In genomic region chr1:201941420-201942128, GRCh38 we compare ENCODE assay signal across 1 cellular context.
A peak's percentile ranks its signal among the peaks of the same experiment; 100 is the strongest.
TF ChIP-seq lines count a peak whose summit lies in the region.

No MANE protein-coding gene starts in this region.

TF ChIP-seq in K562, 482 proteins besides CTCF, POLR2A, EP300 and RAD21 (continued from another document and continues in another):
- TF ChIP-seq HNRNPH1 (optimal IDR thresholded peaks at IDR 0.05; ENCODE audit: low read depth, low read length) (no peak), STAT5A (IDR thresholded peaks at IDR 0.05; ENCODE audit: borderline replicate concordance, low read length) (no peak), ZNF239 (CRISPR knock-in tag; IDR thresholded peaks at IDR 0.05) (no peak), ZNF395 (CRISPR knock-in tag; IDR thresholded peaks at IDR 0.05) (peak; percentile 84), PHF8 (IDR thresholded peaks at IDR 0.05; ENCODE audit: borderline replicate concordance, low read length) (peak; percentile 32; the same call in 1 of the 2 replicates), TAF1 (IDR thresholded peaks at IDR 0.05; ENCODE audit: control insufficient read depth, extremely low read depth, insufficient read depth, low read length, severe bottlenecking) (peak; percentile 68), SRSF3 (IDR thresholded peaks at IDR 0.05; ENCODE audit: insufficient read depth, low read length) (no peak), MAX (CRISPR knock-in tag; IDR thresholded peaks at IDR 0.05) (no peak; the same call in 1 of the 2 replicates), TEAD4 (IDR thresholded peaks at IDR 0.05; ENCODE audit: low read length) (peak; percentile 42; the same call in 1 of the 2 replicates), TEAD4 (CRISPR knock-in tag; IDR thresholded peaks at IDR 0.05; ENCODE audit: borderline replicate concordance) (no peak), GTF2A2 (tag; IDR thresholded peaks at IDR 0.05) (no peak), ZNF263 (CRISPR knock-in tag; IDR thresholded peaks at IDR 0.05; ENCODE audit: borderline replicate concordance) (no peak), ELK3 (CRISPR knock-in tag; IDR thresholded peaks at IDR 0.05) (no peak), ZNF143 (CRISPR knock-in tag; IDR thresholded peaks at IDR 0.05) (no peak), ZMIZ1 (IDR thresholded peaks at IDR 0.05; ENCODE audit: low read depth in 2 of 2, low read length in 2 of 2) (no peak), KAT7 (CRISPR knock-in tag; IDR thresholded peaks at IDR 0.05; ENCODE audit: borderline replicate concordance) (no peak), HLTF (IDR thresholded peaks at IDR 0.05) (no peak), ETV1 (tag; conservative IDR thresholded peaks at IDR 0.05; ENCODE audit: low read depth) (no peak), STAG1 (CRISPR knock-in tag; IDR thresholded peaks at IDR 0.05; ENCODE audit: borderline replicate concordance) (no peak), ELF1 (tag; IDR thresholded peaks at IDR 0.05) (no peak), KAT2B (IDR thresholded peaks at IDR 0.05; ENCODE audit: low read depth, low read length) (no peak), ATF2 (CRISPR knock-in tag; IDR thresholded peaks at IDR 0.05) (no peak), PATZ1 (CRISPR knock-in tag; IDR thresholded peaks at IDR 0.05; ENCODE audit: borderline replicate concordance) (no peak), NR4A1 (CRISPR knock-in tag; IDR thresholded peaks at IDR 0.05) (0 out of 2 replicates have a peak, but pooled peaks have one; percentile 67), NR4A1 (tag; IDR thresholded peaks at IDR 0.05) (peak; percentile 79; the same call in 1 of the 2 replicates), BRF1 (IDR thresholded peaks at IDR 0.05; ENCODE audit: borderline replicate concordance, extremely low read depth, insufficient read length) (no peak), SREBF1 (IDR thresholded peaks at IDR 0.05; ENCODE audit: borderline replicate concordance, low read depth, low read length) (no peak), ZNF586 (CRISPR knock-in tag; conservative IDR thresholded peaks at IDR 0.05) (no peak), POLR3A (IDR thresholded peaks at IDR 0.05; ENCODE audit: borderline replicate concordance, extremely low read depth, insufficient read depth, insufficient read length) (no peak), MBD1 (CRISPR knock-in tag; IDR thresholded peaks at IDR 0.05) (no peak), ZSCAN29 (IDR thresholded peaks at IDR 0.05) (peak; percentile 55; the same call in 1 of the 2 replicates), RNF219 (CRISPR knock-in tag; IDR thresholded peaks at IDR 0.05) (no peak), ZNF408 (CRISPR knock-in tag; IDR thresholded peaks at IDR 0.05; ENCODE audit: low read depth) (no peak), ATF7 (IDR thresholded peaks at IDR 0.05) (peak; percentile 36; the same call in 1 of the 2 replicates), SAP30 (IDR thresholded peaks at IDR 0.05; ENCODE audit: borderline replicate concordance, insufficient read depth, low read depth, low read length, poor library complexity, severe bottlenecking) (no peak), BCL6 (CRISPR knock-in tag; IDR thresholded peaks at IDR 0.05) (no peak), NR1H2 (CRISPR knock-in tag; IDR thresholded peaks at IDR 0.05) (no peak), NUFIP1 (IDR thresholded peaks at IDR 0.05; ENCODE audit: partially characterized antibody) (no peak), HNRNPL (IDR thresholded peaks at IDR 0.05; ENCODE audit: low read depth, low read length) (no peak), L3MBTL2 (IDR thresholded peaks at IDR 0.05) (peak; percentile 77), KLF6 (CRISPR knock-in tag; IDR thresholded peaks at IDR 0.05; ENCODE audit: borderline replicate concordance) (no peak), NFIX (CRISPR knock-in tag; IDR thresholded peaks at IDR 0.05; ENCODE audit: low read depth) (no peak), ZNF224 (CRISPR knock-in tag; IDR thresholded peaks at IDR 0.05) (no peak), MTA1 (IDR thresholded peaks at IDR 0.05; ENCODE audit: borderline replicate concordance) (peak; percentile 33; the same call in 1 of the 2 replicates), ETS1 (conservative IDR thresholded peaks at IDR 0.05; ENCODE audit: control insufficient read depth, low read depth, low read length) (peak; percentile 63; the same call in 1 of the 2 replicates), ZBTB43 (CRISPR knock-in tag; IDR thresholded peaks at IDR 0.05) (no peak), EP400 (IDR thresholded peaks at IDR 0.05) (peak; percentile 34; the same call in 1 of the 2 replicates)
